8 cellular contexts compared by ENCODE assay signal in genomic region chr2:169221745-169222369, GRCh38.
DNase-seq lines count a peak whose midpoint lies in the region; ATAC-seq, FAIRE-seq and TF ChIP-seq lines count a peak whose summit lies in the region.

No MANE protein-coding gene starts in this region.

- 25 to 39% (median 26%) methylated on average over 5 of the region's 5 CpGs for WGBS in psoas muscle, 3 donors

- no peaks in the 10 kb centered on the region for H3K4me1 ChIP-seq in foreskin keratinocyte
- no peaks in the 10 kb centered on the region for H3K4me1 ChIP-seq in psoas muscle

- no peaks in the 10 kb centered on the region for H3K36me3 ChIP-seq in psoas muscle (ENCODE audit: insufficient read depth in 1 of 2, low read depth in 1 of 2)

- DNase-seq in H54 (ENCODE audit: insufficient read length, low spot score), result peak; percentile 2
- DNase-seq in OCI-M2 (lab: John Stamatoyannopoulos, UW; ENCODE audit: unreplicated experiment), result peak; percentile 6
- DNase-seq in foreskin keratinocyte, result peak; percentile 4 to 25
- DNase-seq in psoas muscle, result no peak
- DNase-seq in NCI-H524 treated with DMSO at 0.1 percent for 48 hours (lab: John Stamatoyannopoulos, UW), result no peak

- H3K4me3 ChIP-seq in psoas muscle, result no peak overlapping the region

- no peak overlapping the region for H3K27ac ChIP-seq in 22Rv1
- no peak overlapping the region for H3K27ac ChIP-seq in foreskin keratinocyte
- no peak overlapping the region for H3K27ac ChIP-seq in psoas muscle

- no peaks in the 10 kb centered on the region for H3K9me3 ChIP-seq in psoas muscle

- FAIRE-seq in H54 (lab: Jason Lieb, UNC), result no peak

- no peak for TF ChIP-seq POLR2A in H54 (IDR thresholded peaks at IDR 0.05; ENCODE audit: low read depth, low read length)

- ATAC-seq in foreskin keratinocyte, result peak; percentile 52
- ATAC-seq in HG02938 (IDR thresholded peaks at IDR 0.05; ENCODE audit: unreplicated experiment), result no peak
- ATAC-seq in GM18907 (IDR thresholded peaks at IDR 0.05; ENCODE audit: unreplicated experiment), result no peak
- no peak for ATAC-seq in psoas muscle

- intact Hi-C loops in psoas muscle (cut with DNase I), result no loop called here

- peak; percentile 63 for TF ChIP-seq CTCF in 22Rv1 (IDR thresholded peaks at IDR 0.05)
- peak; percentile 68 for TF ChIP-seq CTCF in foreskin keratinocyte (conservative IDR thresholded peaks at IDR 0.05)
- TF ChIP-seq CTCF in psoas muscle (IDR thresholded peaks at IDR 0.05), result no peak

- H3K27me3 ChIP-seq in foreskin keratinocyte (peaks cover 11% of the 10 kb centered on the region), psoas muscle (ENCODE audit: insufficient read depth in 3 of 3, low read length in 2 of 3) (peaks cover 0 to 2% (median 0%) of the 10 kb centered on the region in 3 donors)

Comparison
In these comparisons a context has a peak if more than half of its experiments do, and no peak if none do; other contexts are left out.
1. DNase-seq: peak in H54 (single experiment), OCI-M2 (single experiment) and foreskin keratinocyte (2 of 2); none in psoas muscle (0 of 2) and NCI-H524 treated with DMSO at 0.1 percent for 48 hours (single experiment).